19 cellular contexts compared by ENCODE assay signal in the genomic region with DNA sequence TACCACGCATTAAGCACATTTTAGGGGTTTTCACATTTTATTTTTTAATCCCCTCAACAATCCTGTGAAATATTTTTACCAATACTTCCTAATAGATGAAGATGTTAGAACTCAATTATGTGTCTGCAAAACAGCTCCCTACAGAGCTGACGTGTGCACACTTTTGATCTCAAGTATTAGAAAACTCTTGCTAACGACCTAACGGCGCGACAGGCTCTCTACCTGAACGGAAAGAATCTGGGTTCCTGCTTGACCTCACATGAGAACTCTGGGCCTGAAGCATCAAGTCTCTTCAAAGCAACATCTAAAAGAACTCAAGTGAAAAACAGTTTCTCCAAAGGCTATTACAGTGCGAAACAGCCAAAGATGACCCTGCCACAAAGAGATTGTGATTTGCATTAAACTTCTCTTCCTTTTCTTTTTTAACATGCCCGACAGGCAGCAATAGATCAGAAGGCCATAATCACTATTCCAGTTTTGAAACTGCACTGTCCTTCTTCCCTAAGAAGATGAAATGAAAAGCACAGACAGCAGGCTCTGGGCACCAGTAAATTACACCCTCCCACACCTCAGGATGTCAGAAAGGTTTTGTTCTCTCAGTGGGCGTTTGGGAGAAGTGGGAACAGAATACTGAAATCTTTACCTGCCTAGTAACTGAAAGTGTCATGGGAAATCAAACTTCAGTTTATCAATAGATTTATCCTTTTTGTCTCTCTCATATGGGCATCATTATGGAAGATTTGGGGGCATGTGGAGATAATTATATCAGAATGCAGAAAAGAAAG.
A peak's percentile ranks its signal among the peaks of the same experiment; 100 is the strongest.
DNase-seq lines count a peak whose midpoint lies in the region; TF ChIP-seq lines count a peak whose summit lies in the region.
"Had no signal": no experiment of that assay in that cellular context is flagged by ENCODE, and none has a peak within 500 bp of the region (broad histone marks: within the 10 kb centered on the region; RNA-seq: fewer than 3 reads in every experiment).

No MANE protein-coding gene starts in this region.

- no peaks in the 10 kb centered on the region for H3K9me3 ChIP-seq in neutrophil

- no peaks in the 10 kb centered on the region for H3K36me3 ChIP-seq in neutrophil

- no peak overlapping the region for H3K27ac Mint-ChIP-seq in progenitor cell of endocrine pancreas
- H3K27ac Mint-ChIP-seq: CD8-positive, alpha-beta memory T cell; IgD-negative memory B cell had no signal

- intact Hi-C loops in dorsolateral prefrontal cortex (cut with DNase I), result no loop called here

- peak in 2 of 3 experiments; percentile 17 to 54 for DNase-seq in NCI-H1417 (lab: John Stamatoyannopoulos, UW)
- DNase-seq in NCI-H1417 treated with DMSO at 0.1 percent for 48 hours (lab: John Stamatoyannopoulos, UW), result no peak
- DNase-seq in NCI-H2227 (lab: John Stamatoyannopoulos, UW; ENCODE audit: unreplicated experiment), result peak; percentile 20
- no peak for DNase-seq in dorsolateral prefrontal cortex
- DNase-seq in T-helper 2 cell, result no peak
- DNase-seq in progenitor cell of endocrine pancreas (ENCODE audit: low spot score, unreplicated experiment), result no peak
- DNase-seq in NCI-H2029 treated with DMSO at 0.1 percent for 48 hours (lab: John Stamatoyannopoulos, UW), result no peak
- DNase-seq: 8988T; Calu3; CD8-positive, alpha-beta memory T cell; DMS153; Karpas-422; NCI-H187; NCI-H2107; NCI-H524; OCI-M1 had no signal

- peak overlapping the region in 36 of 59 donors; percentile 0 to 63 (median 36) for H3K27ac ChIP-seq in dorsolateral prefrontal cortex
- peak overlapping the region; percentile 14 for H3K27ac ChIP-seq in neutrophil

- H3K4me3 Mint-ChIP-seq in progenitor cell of endocrine pancreas (ENCODE audit: low read depth), result no peak overlapping the region
- H3K4me3 Mint-ChIP-seq: CD8-positive, alpha-beta memory T cell had no signal

- H3K4me1 ChIP-seq in neutrophil (ENCODE audit: control insufficient read depth in 1 of 2, insufficient read depth in 1 of 2, low read depth in 1 of 2, low read length in 1 of 2), result peaks cover 27 to 28% of the 10 kb centered on the region in 2 experiments

- H3K9me3 Mint-ChIP-seq in progenitor cell of endocrine pancreas (ENCODE audit: low read depth), result peaks cover 5% of the 10 kb centered on the region
- H3K9me3 Mint-ChIP-seq: IgD-negative memory B cell had no signal

- H3K36me3 Mint-ChIP-seq in progenitor cell of endocrine pancreas (ENCODE audit: insufficient read depth), result peaks cover 5% of the 10 kb centered on the region
- H3K36me3 Mint-ChIP-seq: CD8-positive, alpha-beta memory T cell; IgD-negative memory B cell had no signal

- H3K4me1 Mint-ChIP-seq in progenitor cell of endocrine pancreas (ENCODE audit: low read depth), result peaks cover 21% of the 10 kb centered on the region
- H3K4me1 Mint-ChIP-seq: CD8-positive, alpha-beta memory T cell; IgD-negative memory B cell had no signal

- H3K27me3 Mint-ChIP-seq in progenitor cell of endocrine pancreas, result no peaks in the 10 kb centered on the region
- H3K27me3 Mint-ChIP-seq: IgD-negative memory B cell had no signal

- H3K4me3 ChIP-seq in dorsolateral prefrontal cortex (no peak overlapping the region), neutrophil (ENCODE audit: low read depth in 1 of 2, low read length in 1 of 2) (no peak overlapping the region)
- H3K4me3 ChIP-seq: BLaER1 treated with 17β-estradiol and CSF1 and Interleukin-3, amounts not matched to agents 10 nM and 100 nM had no signal

- no peaks in the 10 kb centered on the region for H3K27me3 ChIP-seq in dorsolateral prefrontal cortex
- H3K27me3 ChIP-seq in neutrophil, result no peaks in the 10 kb centered on the region
- H3K27me3 ChIP-seq: BLaER1 treated with 17β-estradiol and CSF1 and Interleukin-3, amounts not matched to agents 10 nM and 100 nM had no signal

- no peak for TF ChIP-seq CTCF in dorsolateral prefrontal cortex (IDR thresholded peaks at IDR 0.05 in 54 of 56, conservative IDR thresholded peaks at IDR 0.05 in 2 of 56; ENCODE audit: low read depth in 1 of 56, partially characterized antibody in 56 of 56)
- no peak for TF ChIP-seq CTCF in neutrophil (IDR thresholded peaks at IDR 0.05)
- TF ChIP-seq CTCF in progenitor cell of endocrine pancreas (IDR thresholded peaks at IDR 0.05; ENCODE audit: unreplicated experiment), result no peak

Comparison
In these comparisons a context has a peak if more than half of its experiments do, and no peak if none do; other contexts are left out.
1. DNase-seq: peak in NCI-H1417 (2 of 3) and NCI-H2227 (single experiment); none in NCI-H1417 treated with DMSO at 0.1 percent for 48 hours (single experiment), dorsolateral prefrontal cortex (0 of 10), T-helper 2 cell (0 of 5), progenitor cell of endocrine pancreas (single experiment) and NCI-H2029 treated with DMSO at 0.1 percent for 48 hours (single experiment).